ENCODE assay signal across 35 cellular contexts in genomic region chr1:34656299-34656698, GRCh38.
"Had no signal": no experiment of that assay in that cellular context is flagged by ENCODE, and none has a peak within 500 bp of the region (broad histone marks: within the 10 kb centered on the region; RNA-seq: fewer than 3 reads in every experiment).

No MANE protein-coding gene starts in this region.

- H3K36me3 ChIP-seq: ascending aorta, breast epithelium, cardiac muscle cell, gastrocnemius medialis, heart right ventricle, WERI-Rb-1 had no signal

- H3K4me1 Mint-ChIP-seq: activated CD4-positive, alpha-beta T cell treated with anti-CD3 and anti-CD28 coated beads for 36 hours; activated CD4-positive, alpha-beta T cell treated with anti-CD3 and anti-CD28 coated beads, Interleukin-2, amount 10 ng/mL, durations not matched to agents 24 days and 14 days; activated naive CD4-positive, alpha-beta T cell treated with anti-CD3 and anti-CD28 coated beads, Interleukin-2, amount 10 ng/mL, durations not matched to agents 7 days and 5 days; activated naive CD8-positive, alpha-beta T cell treated with anti-CD3 and anti-CD28 coated beads, Interleukin-2, amount 10 ng/mL, durations not matched to agents 7 days and 5 days; T-helper 17 cell had no signal

- DNase-seq: activated CD4-positive, alpha-beta memory T cell treated with anti-CD3 and anti-CD28 coated beads for 36 hours; activated CD4-positive, alpha-beta T cell treated with anti-CD3 and anti-CD28 coated beads for 36 hours; activated CD4-positive, alpha-beta T cell treated with anti-CD3 and anti-CD28 coated beads, Interleukin-2, amount 10 ng/mL, durations not matched to agents 24 days and 14 days; activated CD4-positive, CD25-positive, alpha-beta regulatory T cell; activated CD4-positive, CD25-positive, alpha-beta regulatory T cell treated with anti-CD3 and anti-CD28 coated beads, Interleukin-2, amount 50 U/mL, for 72 hours; activated CD8-positive, alpha-beta memory T cell treated with anti-CD3 and anti-CD28 coated beads, Interleukin-2, amount 50 U/mL, for 48 hours; activated CD8-positive, alpha-beta T cell treated with anti-CD3 and anti-CD28 coated beads, Interleukin-2, amount 10 ng/mL, durations not matched to agents 7 days and 5 days; activated gamma-delta T cell; activated naive CD4-positive, alpha-beta T cell; activated naive CD4-positive, alpha-beta T cell treated with anti-CD3 and anti-CD28 coated beads, Interleukin-2, amount 10 ng/mL, durations not matched to agents 7 days and 5 days; activated naive CD8-positive, alpha-beta T cell treated with anti-CD3 and anti-CD28 coated beads, Interleukin-2, amount 10 ng/mL, durations not matched to agents 7 days and 5 days; activated T-cell treated with anti-CD3 and anti-CD28 coated beads for 4 hours; activated T-cell treated with anti-CD3 and anti-CD28 coated beads, Interleukin-2, amount 50 U/mL, for 24 hours; activated T-cell treated with anti-CD3 and anti-CD28 coated beads, Interleukin-2, amount 50 U/mL, for 72 hours; central memory CD4-positive, alpha-beta T cell; cerebellar nuclear complex; dorsolateral prefrontal cortex; effector memory CD4-positive, alpha-beta T cell; foreskin keratinocyte; gastrocnemius medialis; heart right ventricle; T-helper 17 cell; T1000; WERI-Rb-1 had no signal

- H3K27ac ChIP-seq: ascending aorta, breast epithelium, cardiac muscle cell, coronary artery, foreskin keratinocyte, gastrocnemius medialis, heart right ventricle, hepatocyte, WERI-Rb-1 had no signal

- H3K4me3 Mint-ChIP-seq: activated CD4-positive, alpha-beta memory T cell treated with anti-CD3 and anti-CD28 coated beads for 36 hours; activated CD4-positive, alpha-beta T cell treated with anti-CD3 and anti-CD28 coated beads for 36 hours; activated CD4-positive, alpha-beta T cell treated with anti-CD3 and anti-CD28 coated beads, Interleukin-2, amount 10 ng/mL, durations not matched to agents 24 days and 14 days; activated CD8-positive, alpha-beta T cell treated with anti-CD3 and anti-CD28 coated beads, Interleukin-2, amount 10 ng/mL, durations not matched to agents 7 days and 5 days; activated naive CD4-positive, alpha-beta T cell treated with anti-CD3 and anti-CD28 coated beads, Interleukin-2, amount 10 ng/mL, durations not matched to agents 7 days and 5 days; activated naive CD8-positive, alpha-beta T cell treated with anti-CD3 and anti-CD28 coated beads, Interleukin-2, amount 10 ng/mL, durations not matched to agents 7 days and 5 days; activated T-cell treated with anti-CD3 and anti-CD28 coated beads, Interleukin-2, amount 50 U/mL, for 24 hours; activated T-cell treated with anti-CD3 and anti-CD28 coated beads, Interleukin-2, amount 50 U/mL, for 72 hours; dendritic cell treated with granulocyte-macrophage colony-stimulating factor and Interleukin-4, amounts not matched to agents 40 ng/mL and 50 ng/mL, for 4 days; endodermal cell; T-helper 17 cell; T-helper 2 cell treated with Interferon-gamma antibody and Interleukin-4, amounts not matched to agents 5 μg/mL and 100 μg/mL, for 36 hours had no signal

- H3K4me3 ChIP-seq: ascending aorta, breast epithelium, cardiac muscle cell, coronary artery, dorsolateral prefrontal cortex, gastrocnemius medialis, heart right ventricle, hepatocyte had no signal

- H3K27ac Mint-ChIP-seq: activated CD4-positive, alpha-beta memory T cell treated with anti-CD3 and anti-CD28 coated beads for 36 hours; activated CD4-positive, alpha-beta T cell treated with anti-CD3 and anti-CD28 coated beads for 36 hours; activated CD4-positive, alpha-beta T cell treated with anti-CD3 and anti-CD28 coated beads, Interleukin-2, amount 10 ng/mL, durations not matched to agents 24 days and 14 days; activated CD8-positive, alpha-beta T cell treated with anti-CD3 and anti-CD28 coated beads, Interleukin-2, amount 10 ng/mL, durations not matched to agents 7 days and 5 days; activated naive CD4-positive, alpha-beta T cell treated with anti-CD3 and anti-CD28 coated beads, Interleukin-2, amount 10 ng/mL, durations not matched to agents 7 days and 5 days; activated naive CD4-positive, alpha-beta T cell treated with anti-CD3 and anti-CD28 coated beads, Interleukin-2, amount 50 U/mL, for 72 hours; activated naive CD8-positive, alpha-beta T cell treated with anti-CD3 and anti-CD28 coated beads, Interleukin-2, amount 10 ng/mL, durations not matched to agents 7 days and 5 days; activated T-cell treated with anti-CD3 and anti-CD28 coated beads, Interleukin-2, amount 50 U/mL, for 24 hours; activated T-cell treated with anti-CD3 and anti-CD28 coated beads, Interleukin-2, amount 50 U/mL, for 72 hours; brain; dendritic cell treated with granulocyte-macrophage colony-stimulating factor and Interleukin-4, amounts not matched to agents 40 ng/mL and 50 ng/mL, for 4 days; T-helper 17 cell; T-helper 2 cell treated with Interferon-gamma antibody and Interleukin-4, amounts not matched to agents 5 μg/mL and 100 μg/mL, for 36 hours had no signal

- H3K27me3 ChIP-seq: ascending aorta had no signal

- ATAC-seq: activated CD4-positive, alpha-beta T cell treated with anti-CD3 and anti-CD28 coated beads for 36 hours; activated CD8-positive, alpha-beta T cell treated with anti-CD3 and anti-CD28 coated beads, Interleukin-2, amount 10 ng/mL, durations not matched to agents 7 days and 5 days; activated naive CD4-positive, alpha-beta T cell treated with anti-CD3 and anti-CD28 coated beads, Interleukin-2, amount 50 U/mL, for 72 hours; activated T-cell treated with anti-CD3 and anti-CD28 coated beads, Interleukin-2, amount 50 U/mL, for 72 hours; esophagus mucosa; foreskin keratinocyte; gastrocnemius medialis; heart right ventricle; T-helper 17 cell had no signal

- H3K36me3 Mint-ChIP-seq: activated CD4-positive, alpha-beta memory T cell treated with anti-CD3 and anti-CD28 coated beads for 36 hours; activated naive CD4-positive, alpha-beta T cell treated with anti-CD3 and anti-CD28 coated beads, Interleukin-2, amount 10 ng/mL, durations not matched to agents 7 days and 5 days; activated naive CD4-positive, alpha-beta T cell treated with anti-CD3 and anti-CD28 coated beads, Interleukin-2, amount 50 U/mL, for 72 hours; activated naive CD8-positive, alpha-beta T cell treated with anti-CD3 and anti-CD28 coated beads, Interleukin-2, amount 10 ng/mL, durations not matched to agents 7 days and 5 days; brain had no signal

- H3K4me1 ChIP-seq: ascending aorta, breast epithelium, foreskin keratinocyte, gastrocnemius medialis, heart right ventricle had no signal

- H3K9me3 Mint-ChIP-seq: activated CD4-positive, alpha-beta memory T cell treated with anti-CD3 and anti-CD28 coated beads for 36 hours; activated CD4-positive, alpha-beta T cell treated with anti-CD3 and anti-CD28 coated beads, Interleukin-2, amount 10 ng/mL, durations not matched to agents 24 days and 14 days; activated naive CD4-positive, alpha-beta T cell treated with anti-CD3 and anti-CD28 coated beads, Interleukin-2, amount 10 ng/mL, durations not matched to agents 7 days and 5 days; activated naive CD4-positive, alpha-beta T cell treated with anti-CD3 and anti-CD28 coated beads, Interleukin-2, amount 50 U/mL, for 72 hours; activated naive CD8-positive, alpha-beta T cell treated with anti-CD3 and anti-CD28 coated beads, Interleukin-2, amount 10 ng/mL, durations not matched to agents 7 days and 5 days; activated T-cell treated with anti-CD3 and anti-CD28 coated beads, Interleukin-2, amount 50 U/mL, for 24 hours; activated T-cell treated with anti-CD3 and anti-CD28 coated beads, Interleukin-2, amount 50 U/mL, for 72 hours; brain; dendritic cell treated with granulocyte-macrophage colony-stimulating factor and Interleukin-4, amounts not matched to agents 40 ng/mL and 50 ng/mL, for 4 days; endodermal cell; T-helper 2 cell treated with Interferon-gamma antibody and Interleukin-4, amounts not matched to agents 5 μg/mL and 100 μg/mL, for 36 hours had no signal

- H3K9me3 ChIP-seq: ascending aorta, breast epithelium, gastrocnemius medialis, heart right ventricle had no signal
